ENCODE assay signal across 10 cellular contexts in the genomic region with DNA sequence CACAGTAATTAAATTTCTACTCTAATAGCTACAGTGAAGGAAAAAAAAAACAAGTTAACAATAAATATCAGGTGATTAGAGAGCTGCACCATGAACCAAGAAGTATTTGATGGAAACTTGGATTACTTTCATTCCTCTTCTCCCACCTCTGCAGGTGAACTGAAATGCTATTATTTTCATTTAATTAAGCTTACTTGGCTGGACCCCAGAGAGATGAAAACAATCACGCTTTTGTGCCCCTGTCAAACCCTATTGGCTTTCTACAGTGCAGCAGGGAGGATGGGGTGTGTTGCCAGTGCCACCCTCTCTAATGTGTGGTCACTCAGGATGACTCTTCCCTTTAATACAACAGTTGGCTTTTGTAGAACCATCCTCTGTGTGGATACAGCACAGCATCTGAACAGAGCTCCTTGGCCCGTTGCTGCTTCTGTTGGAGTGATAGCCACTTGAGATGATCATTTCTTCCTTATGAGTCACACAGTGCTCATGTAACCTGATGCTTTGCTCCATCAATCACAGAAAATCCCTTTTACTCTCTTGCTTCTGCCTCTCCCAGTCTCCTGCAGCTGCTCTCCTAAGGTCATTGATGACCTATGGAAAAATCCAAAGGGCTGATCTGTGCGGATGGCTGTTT. TPM values are rescaled to one million over a fixed set of nuclear protein-coding genes. Genes with fewer than 3 reads are reported as not detected.
A peak's percentile ranks its signal among the peaks of the same experiment; 100 is the strongest.
DNase-seq lines count a peak whose midpoint lies in the region.
"Had no signal": no experiment of that assay in that cellular context is flagged by ENCODE, and none has a peak within 500 bp of the region (broad histone marks: within the 10 kb centered on the region; RNA-seq: fewer than 3 reads in every experiment).

No MANE protein-coding gene starts in this region.

- DNase-seq in Caki2 (ENCODE audit: low read depth) (peak; percentile 86), NCI-H1436 (lab: John Stamatoyannopoulos, UW) (peak; percentile 73), SW480 (ENCODE audit: low spot score) (peak; percentile 80), iris pigment epithelial cell (ENCODE audit: low read depth) (peak; percentile 81), midbrain (lab: John Stamatoyannopoulos, UW) (no peak), anterior cingulate cortex (lab: John Stamatoyannopoulos, UW) (no peak), DMS114 treated with DMSO at 0.1 percent for 48 hours (lab: John Stamatoyannopoulos, UW; ENCODE audit: unreplicated experiment) (no peak), HuH-7.5 (ENCODE audit: low spot score) (no peak)
- DNase-seq: DND-41; stimulated activated naive B cell treated with anti-CD40 and anti-IgM and Interleukin-4, amounts not matched to agents 10 μg/mL and 1 μg/mL and 100 μg/mL, for 72 hours had no signal

- in situ Hi-C loops in Caki2 (cut with HindIII; ENCODE audit: low pct_unique_long_range_greater_than_20kb, low sequenced_read_pairs), result no loop called here

RNA-seq across cellular contexts. Expression of gene ARL4C, which starts 5.5 kb away (rescaled TPM):
- 43.2 and 54.8 TPM in 2 replicates for total RNA-seq in Caki2 (2014; rRNA removed; shearing (Covaris generic); ENCODE audit: low replicate concordance)

Comparison
In these comparisons a context has a peak if more than half of its experiments do, and no peak if none do; other contexts are left out.
1. DNase-seq: peak in Caki2 (single experiment), NCI-H1436 (single experiment), SW480 (single experiment) and iris pigment epithelial cell (single experiment); none in midbrain (single experiment), anterior cingulate cortex (0 of 58), DMS114 treated with DMSO at 0.1 percent for 48 hours (single experiment) and HuH-7.5 (single experiment).